ENCODE assay signal across 27 cellular contexts in the genomic region with DNA sequence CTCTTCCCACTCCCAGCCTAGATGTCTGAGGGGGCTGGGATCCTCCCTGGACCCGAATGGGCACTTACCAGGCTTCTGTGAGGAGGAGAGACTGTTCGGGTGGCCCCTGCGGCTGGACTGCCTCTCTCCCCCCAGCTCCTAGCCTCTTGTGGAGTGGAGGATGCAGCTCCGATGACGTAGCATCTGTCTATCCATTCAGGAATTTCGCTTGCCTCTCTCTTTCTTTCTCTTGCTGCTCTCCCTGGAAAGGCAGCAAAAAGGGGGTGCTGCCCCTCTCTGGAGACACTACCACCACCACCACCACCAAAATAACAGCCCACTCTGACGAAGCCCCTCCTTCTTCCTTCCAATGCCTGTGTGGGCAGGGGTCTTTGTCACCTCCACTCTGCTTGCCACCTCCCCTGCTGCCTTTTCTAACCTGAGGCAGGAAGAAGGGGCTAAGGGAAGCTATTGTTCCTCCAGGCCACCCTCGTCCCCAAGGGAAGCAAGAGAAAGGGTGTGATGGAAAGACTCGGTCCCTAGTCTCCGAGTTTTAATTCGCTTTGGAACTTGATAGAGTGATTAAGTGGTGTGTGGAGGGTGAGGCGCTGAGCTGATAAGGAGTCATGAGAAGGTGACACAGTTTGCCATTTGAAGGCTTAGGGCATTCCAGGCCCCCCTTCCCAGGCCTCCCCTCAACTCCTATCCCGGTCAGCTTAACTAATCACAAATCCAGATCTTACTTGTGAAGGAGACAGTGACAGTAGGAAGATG.
DNase-seq lines count a peak whose midpoint lies in the region; ATAC-seq lines count a peak whose summit lies in the region.
"Had no signal": no experiment of that assay in that cellular context is flagged by ENCODE, and none has a peak within 500 bp of the region (broad histone marks: within the 10 kb centered on the region; RNA-seq: fewer than 3 reads in every experiment).

No MANE protein-coding gene starts in this region.

- H3K27ac ChIP-seq in cingulate gyrus (ENCODE audit: low read depth, low read length), result peak overlapping the region; percentile 85
- H3K27ac ChIP-seq: cardiac muscle cell, epithelial cell of prostate, SJSA1, spleen, thoracic aorta, vagina had no signal

- ATAC-seq in GM21526 (IDR thresholded peaks at IDR 0.05; ENCODE audit: low FRiP score, unreplicated experiment) (no peak), HG03159 (IDR thresholded peaks at IDR 0.05; ENCODE audit: unreplicated experiment) (no peak)
- ATAC-seq: left lobe of liver; stimulated activated naive B cell treated with anti-CD40 and anti-IgM and Interleukin-4, amounts not matched to agents 10 μg/mL and 1 μg/mL and 100 μg/mL, for 72 hours had no signal

- peak; percentile 28 for DNase-seq in D341Med (ENCODE audit: low spot score)
- DNase-seq in NCI-H82 (lab: John Stamatoyannopoulos, UW), result peak; percentile 80
- peak; percentile 67 for DNase-seq in medulla oblongata (ENCODE audit: extremely low spot score)
- no peak for DNase-seq in HuH-7.5 (ENCODE audit: low spot score)
- DNase-seq in activated CD4-positive, alpha-beta T cell treated with anti-CD3 and anti-CD28 coated beads for 4 hours, result no peak
- DNase-seq: activated CD4-positive, alpha-beta T cell treated with anti-CD3 and anti-CD28 coated beads, Interleukin-2, amount 10 ng/mL, durations not matched to agents 7 days and 5 days; activated naive CD4-positive, alpha-beta T cell treated with anti-CD3 and anti-CD28 coated beads for 36 hours; activated T-cell treated with anti-CD3 and anti-CD28 coated beads, Interleukin-2, amount 50 U/mL, for 48 hours; amniotic stem cell; dermis blood vessel endothelial cell; DND-41; naive B cell; NCI-H1092; NCI-H2029; NCI-H446; spleen; stimulated activated CD4-positive, alpha-beta T cell treated with anti-CD3 and anti-CD28 coated beads, Interleukin-4, amount 100 ng/mL, for 24 hours; stimulated activated naive B cell treated with anti-CD40 and anti-IgM and Interleukin-4, amounts not matched to agents 10 μg/mL and 1 μg/mL and 100 μg/mL, for 72 hours had no signal

Comparison
In these comparisons a context has a peak if more than half of its experiments do, and no peak if none do; other contexts are left out.
1. DNase-seq: peak in D341Med (single experiment), NCI-H82 (single experiment) and medulla oblongata (single experiment); none in HuH-7.5 (single experiment) and activated CD4-positive, alpha-beta T cell treated with anti-CD3 and anti-CD28 coated beads for 4 hours (0 of 2).